8 cellular contexts compared by ENCODE assay signal in genomic region chr19:1237754-1238372, GRCh38. TPM values are rescaled to one million over a fixed set of nuclear protein-coding genes. Genes with fewer than 3 reads are reported as not detected.
DNase-seq lines count a peak whose midpoint lies in the region; ATAC-seq and TF ChIP-seq lines count a peak whose summit lies in the region.

Gene CBARP (minus strand): TSS chr19:1238005. CDS start chr19:1236100, 1,905 bp downstream.

- H3K36me3 ChIP-seq in CD8-positive, alpha-beta memory T cell (ENCODE audit: insufficient read depth, low read length): no peaks in the 10 kb centered on the region
- no peaks in the 10 kb centered on the region for H3K36me3 ChIP-seq in smooth muscle cell (ENCODE audit: low read depth)

- H3K27me3 Mint-ChIP-seq in CD8-positive, alpha-beta memory T cell: peaks cover 6 to 8% of the 10 kb centered on the region in 2 donors
- peaks cover 2% of the 10 kb centered on the region for H3K27me3 Mint-ChIP-seq in activated naive CD8-positive, alpha-beta T cell

- peak within 1 kb of the TSS; percentile 54 to 92 (median 83) for H3K4me3 Mint-ChIP-seq in CD8-positive, alpha-beta memory T cell
- H3K4me3 Mint-ChIP-seq in activated naive CD8-positive, alpha-beta T cell: peak within 1 kb of the TSS; percentile 83

- H3K9ac ChIP-seq in smooth muscle cell (ENCODE audit: low read depth): peak within 1 kb of the TSS; percentile 76

- peaks cover 0 to 3% (median 0%) of the 10 kb centered on the region in 3 donors for H3K36me3 Mint-ChIP-seq in CD8-positive, alpha-beta memory T cell
- H3K36me3 Mint-ChIP-seq in activated naive CD8-positive, alpha-beta T cell: no peaks in the 10 kb centered on the region

- peak in 3 of 5 donors; percentile 35 to 53 (median 46) for DNase-seq in CD8-positive, alpha-beta memory T cell
- peak; percentile 67 for DNase-seq in HuH-7 (ENCODE audit: low spot score)
- DNase-seq in hepatic stellate cell (ENCODE audit: low spot score): peak; percentile 56
- peak; percentile 22 for DNase-seq in smooth muscle cell (lab: John Stamatoyannopoulos, UW; ENCODE audit: unreplicated experiment)
- no peak for DNase-seq in NCI-H128 (lab: John Stamatoyannopoulos, UW; ENCODE audit: unreplicated experiment)
- DNase-seq in NCI-H524 treated with DMSO at 0.1 percent for 48 hours (lab: John Stamatoyannopoulos, UW): no peak

- no peak for TF ChIP-seq CTCF in smooth muscle cell (IDR thresholded peaks at IDR 0.05; ENCODE audit: borderline replicate concordance, insufficient read depth, poor library complexity, severe bottlenecking)

- no peaks in the 10 kb centered on the region for H3K27me3 ChIP-seq in CD8-positive, alpha-beta memory T cell (ENCODE audit: insufficient read depth, low read length, poor library complexity, severe bottlenecking)
- no peaks in the 10 kb centered on the region for H3K27me3 ChIP-seq in smooth muscle cell (ENCODE audit: low read depth)

- peaks cover 16 to 38% (median 19%) of the 10 kb centered on the region in 3 donors for H3K4me1 Mint-ChIP-seq in CD8-positive, alpha-beta memory T cell
- peaks cover 19% of the 10 kb centered on the region for H3K4me1 Mint-ChIP-seq in activated naive CD8-positive, alpha-beta T cell (ENCODE audit: low read depth)

- H3K79me2 ChIP-seq in smooth muscle cell (ENCODE audit: low read depth): peaks cover 20% of the 10 kb centered on the region

- ATAC-seq in HG02852 (IDR thresholded peaks at IDR 0.05; ENCODE audit: unreplicated experiment): no peak

- WGBS in smooth muscle cell (ENCODE audit: low lambda C conversion rate): under 1% methylated on average over 21 of the region's 87 CpGs

- H3K4me3 ChIP-seq in CD8-positive, alpha-beta memory T cell (ENCODE audit: low read length): no peak within 1 kb of the TSS
- peak within 1 kb of the TSS; percentile 64 for H3K4me3 ChIP-seq in smooth muscle cell

- CTCF ChIA-PET in CD8-positive, alpha-beta memory T cell (lab: Charles Lee): interaction anchor here (1.1 to 1.6 kb wide), 2 partner anchors 31 to 124 kb away, joined by 3 to 4 read pairs; partner anchors contain the start of gene CIRBP

- POLR2A ChIA-PET in CD8-positive, alpha-beta memory T cell (lab: Charles Lee): interaction anchor here (0.6 to 1.8 kb wide), 4 partner anchors 22 to 332 kb away, joined by 3 to 8 read pairs (median 4); partner anchors contain the start of gene CIRBP

- peak within 1 kb of the TSS; percentile 37 to 91 (median 87) for H3K27ac Mint-ChIP-seq in CD8-positive, alpha-beta memory T cell
- H3K27ac Mint-ChIP-seq in activated naive CD8-positive, alpha-beta T cell: no peak within 1 kb of the TSS

- peak within 1 kb of the TSS; percentile 95 for H3K4me2 ChIP-seq in smooth muscle cell

- no peaks in the 10 kb centered on the region for H3K9me3 Mint-ChIP-seq in CD8-positive, alpha-beta memory T cell
- H3K9me3 Mint-ChIP-seq in activated naive CD8-positive, alpha-beta T cell (ENCODE audit: low read depth): no peaks in the 10 kb centered on the region

- H3K9me3 ChIP-seq in CD8-positive, alpha-beta memory T cell (ENCODE audit: low read length): no peaks in the 10 kb centered on the region
- no peaks in the 10 kb centered on the region for H3K9me3 ChIP-seq in smooth muscle cell (replicated peaks; ENCODE audit: low read depth)

- H3K27ac ChIP-seq in CD8-positive, alpha-beta memory T cell (ENCODE audit: low read depth, low read length): no peak within 1 kb of the TSS
- H3K27ac ChIP-seq in smooth muscle cell (ENCODE audit: low read depth): peak within 1 kb of the TSS; percentile 88

- peaks cover 29% of the 10 kb centered on the region for H3K4me1 ChIP-seq in CD8-positive, alpha-beta memory T cell (ENCODE audit: insufficient read depth, low read length)
- peaks cover 15% of the 10 kb centered on the region for H3K4me1 ChIP-seq in smooth muscle cell (ENCODE audit: low read depth)

- H4K20me1 ChIP-seq in smooth muscle cell (ENCODE audit: low read depth): peaks cover 35% of the 10 kb centered on the region

- no peak within 1 kb of the TSS for H2AFZ ChIP-seq in smooth muscle cell (ENCODE audit: low read depth)

- peaks cover 20% of the 10 kb centered on the region for H3F3A ChIP-seq in smooth muscle cell (ENCODE audit: low read depth)

RNA-seq across cellular contexts. Expression of gene CBARP, which starts in this region (rescaled TPM):
- total RNA-seq in CD8-positive, alpha-beta memory T cell: under 1 TPM; 0.22 to 0.80 TPM
- not detected for polyA plus RNA-seq in CD8-positive, alpha-beta memory T cell
- total RNA-seq in smooth muscle cell: 1.7 and 2.7 TPM in 2 replicates
- polyA plus RNA-seq in smooth muscle cell: 10.2 and 10.5 TPM in 2 replicates

Comparison
In these comparisons a context has a peak if more than half of its experiments do, and no peak if none do; other contexts are left out.
1. RNA of gene CBARP (polyA plus RNA-seq): 10.2 to 10.5 TPM in smooth muscle cell; not detected in CD8-positive, alpha-beta memory T cell (single experiment); every median in the first group is over 10 times any median in the second.
2. Peak in DNase-seq in CD8-positive, alpha-beta memory T cell; RNA of the gene not detected or under 1 TPM.
3. DNase-seq: peak in HuH-7 (single experiment), hepatic stellate cell (single experiment) and smooth muscle cell (single experiment); none in NCI-H128 (single experiment) and NCI-H524 treated with DMSO at 0.1 percent for 48 hours (single experiment).